In the genomic region with DNA sequence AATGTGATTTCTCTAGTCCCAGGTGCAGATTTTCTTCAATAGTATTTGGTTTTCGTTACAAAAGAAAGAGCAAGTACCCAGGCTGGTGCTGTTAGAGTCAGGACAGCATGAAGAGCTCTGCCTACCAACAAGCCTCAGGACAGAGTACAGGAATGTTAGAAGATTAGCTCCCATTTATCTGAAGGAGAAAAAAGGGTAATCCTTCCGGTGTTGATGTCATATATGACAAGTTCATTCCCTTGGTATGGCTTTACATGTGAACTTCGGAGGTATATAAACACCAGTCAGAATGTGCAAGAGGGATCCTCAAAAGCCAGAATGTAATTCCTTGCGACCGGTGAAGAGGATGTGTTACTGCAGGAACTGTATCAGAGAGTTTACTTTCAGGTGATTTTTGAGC, we compare ENCODE assay signal across 1 cellular context.
TF ChIP-seq lines count a peak whose summit lies in the region.

No MANE protein-coding gene starts in this region.

TF ChIP-seq in GM12878, 131 proteins besides CTCF, POLR2A, EP300 and RAD21 (continued from another document):
- TF ChIP-seq, protein P1, sequence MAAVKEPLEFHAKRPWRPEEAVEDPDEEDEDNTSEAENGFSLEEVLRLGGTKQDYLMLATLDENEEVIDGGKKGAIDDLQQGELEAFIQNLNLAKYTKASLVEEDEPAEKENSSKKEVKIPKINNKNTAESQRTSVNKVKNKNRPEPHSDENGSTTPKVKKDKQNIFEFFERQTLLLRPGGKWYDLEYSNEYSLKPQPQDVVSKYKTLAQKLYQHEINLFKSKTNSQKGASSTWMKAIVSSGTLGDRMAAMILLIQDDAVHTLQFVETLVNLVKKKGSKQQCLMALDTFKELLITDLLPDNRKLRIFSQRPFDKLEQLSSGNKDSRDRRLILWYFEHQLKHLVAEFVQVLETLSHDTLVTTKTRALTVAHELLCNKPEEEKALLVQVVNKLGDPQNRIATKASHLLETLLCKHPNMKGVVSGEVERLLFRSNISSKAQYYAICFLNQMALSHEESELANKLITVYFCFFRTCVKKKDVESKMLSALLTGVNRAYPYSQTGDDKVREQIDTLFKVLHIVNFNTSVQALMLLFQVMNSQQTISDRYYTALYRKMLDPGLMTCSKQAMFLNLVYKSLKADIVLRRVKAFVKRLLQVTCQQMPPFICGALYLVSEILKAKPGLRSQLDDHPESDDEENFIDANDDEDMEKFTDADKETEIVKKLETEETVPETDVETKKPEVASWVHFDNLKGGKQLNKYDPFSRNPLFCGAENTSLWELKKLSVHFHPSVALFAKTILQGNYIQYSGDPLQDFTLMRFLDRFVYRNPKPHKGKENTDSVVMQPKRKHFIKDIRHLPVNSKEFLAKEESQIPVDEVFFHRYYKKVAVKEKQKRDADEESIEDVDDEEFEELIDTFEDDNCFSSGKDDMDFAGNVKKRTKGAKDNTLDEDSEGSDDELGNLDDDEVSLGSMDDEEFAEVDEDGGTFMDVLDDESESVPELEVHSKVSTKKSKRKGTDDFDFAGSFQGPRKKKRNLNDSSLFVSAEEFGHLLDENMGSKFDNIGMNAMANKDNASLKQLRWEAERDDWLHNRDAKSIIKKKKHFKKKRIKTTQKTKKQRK (IDR thresholded peaks at IDR 0.05; ENCODE audit: low read depth, low read length), result no peak
- no peak for TF ChIP-seq SMC3 (IDR thresholded peaks at IDR 0.05; ENCODE audit: borderline replicate concordance, low read length)
- no peak for TF ChIP-seq RFX5 (IDR thresholded peaks at IDR 0.05; ENCODE audit: low read depth, low read length)
- no peak for TF ChIP-seq SMAD5 (IDR thresholded peaks at IDR 0.05; ENCODE audit: low read depth)
- TF ChIP-seq ZZZ3 (IDR thresholded peaks at IDR 0.05; ENCODE audit: control insufficient read depth, insufficient read length, low read depth), result no peak
- TF ChIP-seq MYC (IDR thresholded peaks at IDR 0.05; ENCODE audit: insufficient read depth, insufficient read length, insufficient replicate concordance, low read length, severe bottlenecking), result no peak
